In genomic region chr6:26520088-26520839, GRCh38 we compare ENCODE assay signal across 8 cellular contexts. TPM values are rescaled to one million over a fixed set of nuclear protein-coding genes. Genes with fewer than 3 reads are reported as not detected.
A peak's percentile ranks its signal among the peaks of the same experiment; 100 is the strongest.
DNase-seq lines count a peak whose midpoint lies in the region; ATAC-seq and TF ChIP-seq lines count a peak whose summit lies in the region.

No MANE protein-coding gene starts in this region.

- H3K36me3 Mint-ChIP-seq in activated CD4-positive, alpha-beta T cell treated with anti-CD3 and anti-CD28 coated beads for 36 hours (ENCODE audit: low read depth): peaks cover 2% of the 10 kb centered on the region

- H3K4me3 Mint-ChIP-seq in activated CD4-positive, alpha-beta T cell treated with anti-CD3 and anti-CD28 coated beads for 36 hours: peak overlapping the region; percentile 85

- H3K4me1 Mint-ChIP-seq in activated CD4-positive, alpha-beta T cell treated with anti-CD3 and anti-CD28 coated beads for 36 hours: peaks cover 24% of the 10 kb centered on the region

- H3K4me3 ChIP-seq in left ventricle myocardium inferior: peak overlapping the region; percentile 74

- no peak for DNase-seq in activated CD4-positive, alpha-beta T cell treated with anti-CD3 and anti-CD28 coated beads for 36 hours
- DNase-seq in activated CD4-positive, alpha-beta T cell treated with anti-CD3 and anti-CD28 coated beads, Interleukin-2, amount 50 U/mL, for 4 hours: no peak
- DNase-seq in NCI-H146 (lab: John Stamatoyannopoulos, UW) (peak; percentile 73), left ventricle myocardium inferior (no peak), putamen (ENCODE audit: low spot score) (peak; percentile 59), T1000 (lab: John Stamatoyannopoulos, UW) (no peak)
- peak; percentile 71 for DNase-seq in activated CD8-positive, alpha-beta memory T cell treated with anti-CD3 and anti-CD28 coated beads, Interleukin-2, amount 50 U/mL, for 48 hours

- ATAC-seq in activated CD4-positive, alpha-beta T cell treated with anti-CD3 and anti-CD28 coated beads for 36 hours: peak; percentile 13
- ATAC-seq in HG02870 (IDR thresholded peaks at IDR 0.05; ENCODE audit: unreplicated experiment): peak; percentile 26

- no peaks in the 10 kb centered on the region for H3K36me3 ChIP-seq in left ventricle myocardium inferior

- H3K27me3 Mint-ChIP-seq in activated CD4-positive, alpha-beta T cell treated with anti-CD3 and anti-CD28 coated beads for 36 hours: no peaks in the 10 kb centered on the region

- no peaks in the 10 kb centered on the region for H3K27me3 ChIP-seq in left ventricle myocardium inferior (ENCODE audit: low read depth)

- intact Hi-C loops in activated CD4-positive, alpha-beta T cell treated with anti-CD3 and anti-CD28 coated beads for 36 hours (cut with DNase I, micrococcal nuclease): loop anchor here (2.0 kb wide), 3 partner anchors 17 to 49 kb away; no protein-coding TSS in a partner anchor
- intact Hi-C loops in left ventricle myocardium inferior (cut with micrococcal nuclease): no loop called here

- H3K27ac ChIP-seq in left ventricle myocardium inferior (replicated peaks): peak overlapping the region; percentile 96

- POLR2A ChIA-PET in activated CD4-positive, alpha-beta T cell treated with anti-CD3 and anti-CD28 coated beads for 36 hours (lab: Charles Lee): no interaction called here

- H3K27ac Mint-ChIP-seq in activated CD4-positive, alpha-beta T cell treated with anti-CD3 and anti-CD28 coated beads for 36 hours: peak overlapping the region; percentile 83

- CTCF ChIA-PET in activated CD4-positive, alpha-beta T cell treated with anti-CD3 and anti-CD28 coated beads for 36 hours (lab: Charles Lee): interaction anchor here (0.8 to 1.5 kb wide), 5 partner anchors 17 to 126 kb away, joined by 3 to 4 read pairs (median 3); partner anchors contain the start of gene HMGN4

- TF ChIP-seq CTCF in left ventricle myocardium inferior (IDR thresholded peaks at IDR 0.05; ENCODE audit: borderline replicate concordance): no peak

- no peaks in the 10 kb centered on the region for H3K9me3 ChIP-seq in left ventricle myocardium inferior (replicated peaks)

- no peaks in the 10 kb centered on the region for H3K9me3 Mint-ChIP-seq in activated CD4-positive, alpha-beta T cell treated with anti-CD3 and anti-CD28 coated beads for 36 hours (ENCODE audit: low read depth)

- H3K4me1 ChIP-seq in left ventricle myocardium inferior: peaks cover 26% of the 10 kb centered on the region

RNA-seq across cellular contexts. Expression of gene HMGN4, which starts 17.9 kb away (rescaled TPM):
- total RNA-seq in activated CD4-positive, alpha-beta T cell treated with anti-CD3 and anti-CD28 coated beads for 36 hours: 10 to 100 TPM; 63.6 to 86.4 TPM
- 29.7 TPM for total RNA-seq in left ventricle myocardium inferior

RNA-seq across cellular contexts. Expression of gene BTN1A1, which starts 20.2 kb away (rescaled TPM):
- total RNA-seq in activated CD4-positive, alpha-beta T cell treated with anti-CD3 and anti-CD28 coated beads for 36 hours: not detected
- not detected for total RNA-seq in left ventricle myocardium inferior

Comparison
In these comparisons a context has a peak if more than half of its experiments do, and no peak if none do; other contexts are left out.
1. DNase-seq: peak in NCI-H146 (single experiment), activated CD8-positive, alpha-beta memory T cell treated with anti-CD3 and anti-CD28 coated beads, Interleukin-2, amount 50 U/mL, for 48 hours (single experiment) and putamen (single experiment); none in activated CD4-positive, alpha-beta T cell treated with anti-CD3 and anti-CD28 coated beads for 36 hours (single experiment), activated CD4-positive, alpha-beta T cell treated with anti-CD3 and anti-CD28 coated beads, Interleukin-2, amount 50 U/mL, for 4 hours (0 of 2), left ventricle myocardium inferior (single experiment) and T1000 (single experiment).